Comparison of ENCODE assay signal across 19 cellular contexts in the genomic region with DNA sequence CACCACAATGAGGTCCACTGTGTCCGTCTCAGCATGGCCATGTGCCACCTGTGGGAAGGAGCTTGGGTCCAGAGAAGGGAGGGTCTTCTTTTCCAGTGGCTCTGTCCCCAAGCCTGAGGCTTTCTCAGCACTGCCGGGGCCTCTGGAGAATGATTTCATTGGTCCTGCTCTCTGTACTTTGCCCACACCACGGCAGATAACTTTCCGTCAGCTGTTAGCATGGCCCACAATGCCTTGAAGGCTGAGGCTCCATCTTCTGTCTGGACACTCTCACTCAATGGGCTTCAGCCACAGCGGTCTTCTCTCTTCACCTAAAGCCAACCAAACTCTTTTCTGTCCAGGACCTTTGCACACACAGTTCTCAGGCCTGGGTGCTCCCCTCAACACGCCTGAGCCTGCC.
A peak's percentile ranks its signal among the peaks of the same experiment; 100 is the strongest.
DNase-seq lines count a peak whose midpoint lies in the region; ATAC-seq, FAIRE-seq and TF ChIP-seq lines count a peak whose summit lies in the region.
"Had no signal": no experiment of that assay in that cellular context is flagged by ENCODE, and none has a peak within 500 bp of the region (broad histone marks: within the 10 kb centered on the region; RNA-seq: fewer than 3 reads in every experiment).

No MANE protein-coding gene starts in this region.

- no peak overlapping the region for H3K27ac ChIP-seq in CD8-positive, alpha-beta memory T cell (ENCODE audit: low read depth, low read length)
- H3K27ac ChIP-seq: GM23248 had no signal

- FAIRE-seq in bronchial epithelial cell (lab: Jason Lieb, UNC), result peak; percentile 32
- FAIRE-seq: D721Med, GM12878, H1 had no signal

- TF ChIP-seq CTCF in bronchial epithelial cell (IDR thresholded peaks at IDR 0.05; ENCODE audit: insufficient read depth, low read length, severe bottlenecking), result no peak

- peaks cover 0 to 11% (median 9%) of the 10 kb centered on the region in 5 donors for H3K9me3 Mint-ChIP-seq in CD8-positive, alpha-beta memory T cell

- ATAC-seq in left lobe of liver (peak; percentile 37), GM19455 (IDR thresholded peaks at IDR 0.05; ENCODE audit: unreplicated experiment) (no peak), GM18868 (IDR thresholded peaks at IDR 0.05; ENCODE audit: unreplicated experiment) (no peak)
- ATAC-seq: GM12878 had no signal

- H3K36me3 Mint-ChIP-seq in CD8-positive, alpha-beta memory T cell, result no peaks in the 10 kb centered on the region
- H3K36me3 Mint-ChIP-seq: CD4-positive, alpha-beta memory T cell had no signal

- H3K36me3 ChIP-seq in bronchial epithelial cell (ENCODE audit: control insufficient read depth, insufficient read depth, low read length), result no peaks in the 10 kb centered on the region
- H3K36me3 ChIP-seq in CD8-positive, alpha-beta memory T cell (ENCODE audit: insufficient read depth, low read length), result no peaks in the 10 kb centered on the region

- H3K4me3 Mint-ChIP-seq in CD8-positive, alpha-beta memory T cell, result no peak overlapping the region
- H3K4me3 Mint-ChIP-seq: CD4-positive, alpha-beta memory T cell had no signal

- no peaks in the 10 kb centered on the region for H3K9me3 ChIP-seq in CD8-positive, alpha-beta memory T cell (ENCODE audit: low read length)

- peaks cover 5 to 6% of the 10 kb centered on the region in 2 donors for H3K27me3 Mint-ChIP-seq in CD8-positive, alpha-beta memory T cell

- POLR2A ChIA-PET in CD8-positive, alpha-beta memory T cell (lab: Charles Lee), result no interaction called here

- no peak overlapping the region for H3K4me3 ChIP-seq in bronchial epithelial cell (ENCODE audit: low read depth, low read length)
- no peak overlapping the region for H3K4me3 ChIP-seq in CD8-positive, alpha-beta memory T cell (ENCODE audit: low read length)
- H3K4me3 ChIP-seq: GM12878, GM23248 had no signal

- DNase-seq in bronchial epithelial cell (ENCODE audit: low read depth) (no peak), left lobe of liver (ENCODE audit: low spot score) (no peak), myocyte (ENCODE audit: low read depth) (peak; percentile 65)
- no peak for DNase-seq in CD8-positive, alpha-beta memory T cell
- DNase-seq: C1 segment of cervical spinal cord; Caco-2; CD4-positive, alpha-beta memory T cell; DMS 273 treated with DMSO at 0.1 percent for 48 hours; DMS79; EL; GDM1; GM23248; H7; HCEC 1CT had no signal

- H3K4me1 Mint-ChIP-seq in CD8-positive, alpha-beta memory T cell, result no peaks in the 10 kb centered on the region
- H3K4me1 Mint-ChIP-seq: CD4-positive, alpha-beta memory T cell had no signal

- CTCF ChIA-PET in CD8-positive, alpha-beta memory T cell (lab: Charles Lee), result no interaction called here

- no peak overlapping the region for H3K27ac Mint-ChIP-seq in CD8-positive, alpha-beta memory T cell
- H3K27ac Mint-ChIP-seq: CD4-positive, alpha-beta memory T cell had no signal

- no peaks in the 10 kb centered on the region for H3K27me3 ChIP-seq in bronchial epithelial cell (ENCODE audit: control insufficient read depth, insufficient read depth, low read length)
- no peaks in the 10 kb centered on the region for H3K27me3 ChIP-seq in CD8-positive, alpha-beta memory T cell (ENCODE audit: insufficient read depth, low read length, poor library complexity, severe bottlenecking)

- H3K4me1 ChIP-seq in CD8-positive, alpha-beta memory T cell (ENCODE audit: insufficient read depth, low read length), result no peaks in the 10 kb centered on the region
- H3K4me1 ChIP-seq: Caco-2 had no signal
